In the genomic region with DNA sequence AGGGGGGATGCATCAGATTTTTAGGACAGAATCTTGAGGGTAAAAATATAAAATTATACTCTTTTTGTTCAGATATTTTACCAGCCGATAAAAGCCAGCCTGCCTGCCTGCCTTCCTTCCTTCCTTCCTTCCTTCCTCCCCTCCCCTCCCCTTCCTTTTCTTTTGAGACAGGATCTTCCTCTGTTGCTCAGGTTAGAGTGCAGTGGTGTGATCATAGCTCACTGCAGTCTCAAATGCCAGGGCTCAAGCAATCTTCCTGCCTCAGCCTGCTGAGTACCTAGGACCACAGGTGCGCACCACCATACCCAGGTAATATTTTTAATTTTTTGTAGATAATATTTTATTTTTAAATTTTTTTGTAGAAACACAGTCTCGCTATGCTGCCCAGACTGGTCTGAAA, we compare ENCODE assay signal across 3 cellular contexts.
"Had no signal": no experiment of that assay in that cellular context is flagged by ENCODE, and none has a peak within 500 bp of the region (broad histone marks: within the 10 kb centered on the region; RNA-seq: fewer than 3 reads in every experiment).

No MANE protein-coding gene starts in this region.

- H3K4me3 ChIP-seq: GM12878 had no signal

- DNase-seq: GDM1, GF-D8 had no signal

- ATAC-seq: GM12878 had no signal
